Comparison of ENCODE assay signal across 8 cellular contexts in genomic region chr7:118185163-118185860, GRCh38. TPM values are rescaled to one million over a fixed set of nuclear protein-coding genes. Genes with fewer than 3 reads are reported as not detected.
DNase-seq lines count a peak whose midpoint lies in the region; ATAC-seq and TF ChIP-seq lines count a peak whose summit lies in the region.

No MANE protein-coding gene starts in this region.

- TF ChIP-seq CTCF in GM12875 (IDR thresholded peaks at IDR 0.05; ENCODE audit: borderline replicate concordance, insufficient read depth, low read depth, low read length) (no peak), sigmoid colon (IDR thresholded peaks at IDR 0.05) (no peak)

- H3K4me1 ChIP-seq in sigmoid colon = peaks cover 0 to 37% (median 21%) of the 10 kb centered on the region in 4 donors

- DNase-seq in RPMI7951 (ENCODE audit: low read depth) (peak; percentile 29), erythroblast (lab: John Stamatoyannopoulos, UW) (peak; percentile 14 to 48), sigmoid colon (no peak), UCSD-AML1 (lab: John Stamatoyannopoulos, UW; ENCODE audit: unreplicated experiment) (no peak), DMS 273 treated with DMSO at 0.1 percent for 48 hours (lab: John Stamatoyannopoulos, UW) (no peak)
- no peak for DNase-seq in stimulated activated CD4-positive, alpha-beta T cell treated with anti-CD3 and anti-CD28 coated beads, Interleukin-4, amount 100 ng/mL, for 1 hour

- intact Hi-C loops in sigmoid colon (cut with DNase I) = loop anchor here (10.0 kb wide), 1 partner anchor 311 kb away; the partner anchor contains the start of gene CTTNBP2

- 51 to 70% methylated on average over 6 of the region's 6 CpGs for whole genome bisulfite sequencing in sigmoid colon, 2 donors

- TF ChIP-seq POLR2A in erythroblast (IDR thresholded peaks at IDR 0.05; ENCODE audit: low read length) (no peak), sigmoid colon (IDR thresholded peaks at IDR 0.05) (no peak)

- H3K27ac ChIP-seq in sigmoid colon = peak overlapping the region in 2 of 4 donors; percentile 93 to 94

- no peak for ATAC-seq in HG03460 (IDR thresholded peaks at IDR 0.05; ENCODE audit: unreplicated experiment)

- H3K9me3 ChIP-seq in sigmoid colon = no peaks in the 10 kb centered on the region

- no peak for TF ChIP-seq EP300 in sigmoid colon (IDR thresholded peaks at IDR 0.05)

- H3K4me3 ChIP-seq in GM12875 (ENCODE audit: low read depth, low read length) (peak overlapping the region; percentile 77), sigmoid colon (peak overlapping the region in 3 of 4 donors; percentile 77 to 85 (median 81))

- H3K36me3 ChIP-seq in sigmoid colon = peaks cover 0 to 34% (median 2%) of the 10 kb centered on the region in 4 donors

- H3K27me3 ChIP-seq in sigmoid colon = no peaks in the 10 kb centered on the region

RNA-seq across cellular contexts. Expression of gene LSM8, which starts 1.3 kb away (rescaled TPM):
- 123 and 125 TPM in 2 replicates for total RNA-seq in RPMI7951 (2014; rRNA removed; shearing (Covaris generic))
- 10 to 100 TPM; 26.8 to 42.7 (median 36.6) TPM for total RNA-seq in sigmoid colon
- polyA plus RNA-seq in sigmoid colon = 10 to 100 TPM; 25.2 to 40.3 (median 33.1) TPM

RNA-seq across cellular contexts. Expression of gene ANKRD7, which starts 39.2 kb away (rescaled TPM):
- 2.3 and 4.6 TPM in 2 replicates for total RNA-seq in RPMI7951 (2014; rRNA removed; shearing (Covaris generic))
- 1 to 10 TPM in 3 of 4 donors, under 1 TPM in 1; 0.71 to 2.9 (median 1.8) TPM for total RNA-seq in sigmoid colon
- polyA plus RNA-seq in sigmoid colon = not detected

Comparison
In these comparisons a context has a peak if more than half of its experiments do, and no peak if none do; other contexts are left out.
1. DNase-seq: peak in RPMI7951 (single experiment) and erythroblast (2 of 2); none in sigmoid colon (single experiment), UCSD-AML1 (single experiment), DMS 273 treated with DMSO at 0.1 percent for 48 hours (single experiment) and stimulated activated CD4-positive, alpha-beta T cell treated with anti-CD3 and anti-CD28 coated beads, Interleukin-4, amount 100 ng/mL, for 1 hour (single experiment).